ENCODE assay signal across 8 cellular contexts in genomic region chr2:236512902-236513433, GRCh38. TPM values are rescaled to one million over a fixed set of nuclear protein-coding genes. Genes with fewer than 3 reads are reported as not detected.
A peak's percentile ranks its signal among the peaks of the same experiment; 100 is the strongest.
DNase-seq lines count a peak whose midpoint lies in the region; ATAC-seq lines count a peak whose summit lies in the region.

No MANE protein-coding gene starts in this region.

- H3K4me3 Mint-ChIP-seq in stimulated activated memory B cell treated with anti-CD40 and anti-IgM and Interleukin-4, amounts not matched to agents 10 μg/mL and 1 μg/mL and 100 μg/mL, for 72 hours, result no peak overlapping the region

- peak; percentile 79 for ATAC-seq in stimulated activated memory B cell treated with anti-CD40 and anti-IgM and Interleukin-4, amounts not matched to agents 10 μg/mL and 1 μg/mL and 100 μg/mL, for 72 hours

- peak; percentile 54 for DNase-seq in G401 (ENCODE audit: low spot score)
- DNase-seq in H4 (ENCODE audit: low spot score), result peak; percentile 56
- DNase-seq in NCI-H226, result peak; percentile 4
- DNase-seq in activated CD4-positive, alpha-beta T cell treated with anti-CD3 and anti-CD28 coated beads, Interleukin-2, amount 50 U/mL, for 4 hours, result peak; percentile 58 to 65
- peak; percentile 58 for DNase-seq in effector CD4-positive, alpha-beta T cell
- peak; percentile 67 for DNase-seq in mucosa of gallbladder (ENCODE audit: low spot score)
- DNase-seq in NCI-H2171 (lab: John Stamatoyannopoulos, UW), result no peak

- H3K27ac Mint-ChIP-seq in stimulated activated memory B cell treated with anti-CD40 and anti-IgM and Interleukin-4, amounts not matched to agents 10 μg/mL and 1 μg/mL and 100 μg/mL, for 72 hours, result no peak overlapping the region

- no peaks in the 10 kb centered on the region for H3K9me3 Mint-ChIP-seq in stimulated activated memory B cell treated with anti-CD40 and anti-IgM and Interleukin-4, amounts not matched to agents 10 μg/mL and 1 μg/mL and 100 μg/mL, for 72 hours

- peaks cover 8% of the 10 kb centered on the region for H3K27me3 Mint-ChIP-seq in stimulated activated memory B cell treated with anti-CD40 and anti-IgM and Interleukin-4, amounts not matched to agents 10 μg/mL and 1 μg/mL and 100 μg/mL, for 72 hours

- H3K36me3 Mint-ChIP-seq in stimulated activated memory B cell treated with anti-CD40 and anti-IgM and Interleukin-4, amounts not matched to agents 10 μg/mL and 1 μg/mL and 100 μg/mL, for 72 hours, result no peaks in the 10 kb centered on the region

- in situ Hi-C loops in G401 (cut with HindIII; ENCODE audit: low sequenced_read_pairs), result no loop called here

- H3K4me1 Mint-ChIP-seq in stimulated activated memory B cell treated with anti-CD40 and anti-IgM and Interleukin-4, amounts not matched to agents 10 μg/mL and 1 μg/mL and 100 μg/mL, for 72 hours, result peaks cover 5% of the 10 kb centered on the region

RNA-seq across cellular contexts. Expression of gene ACKR3, which starts 56.7 kb away (rescaled TPM):
- not detected in 2 replicates for total RNA-seq in G401 (2014; rRNA removed; shearing (Covaris generic))
- 1.0 and 1.4 TPM in 2 replicates for total RNA-seq in H4 (2014; rRNA removed; shearing (Covaris generic))
- 12.0 TPM for total RNA-seq in mucosa of gallbladder
